Comparison of ENCODE assay signal across 18 cellular contexts in the genomic region with DNA sequence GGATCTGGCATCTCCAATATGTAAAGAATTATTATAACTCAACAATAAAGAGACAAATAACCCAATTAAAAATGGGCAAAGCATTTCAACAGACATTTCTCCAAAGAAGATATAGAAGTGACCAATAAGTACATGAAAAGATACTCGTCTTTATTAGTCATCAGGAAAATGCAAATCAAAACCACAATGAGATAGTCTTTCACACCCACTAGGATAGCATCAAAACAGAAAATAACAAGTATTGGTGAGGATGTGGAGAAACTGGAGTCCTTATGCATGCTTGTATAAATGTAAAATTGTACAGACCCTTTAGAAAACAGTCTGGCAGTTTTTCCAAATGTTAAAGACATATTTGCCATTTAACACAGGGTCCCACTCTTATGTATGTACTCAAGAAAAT. TPM values are rescaled to one million over a fixed set of nuclear protein-coding genes. Genes with fewer than 3 reads are reported as not detected.
A peak's percentile ranks its signal among the peaks of the same experiment; 100 is the strongest.
DNase-seq lines count a peak whose midpoint lies in the region; ATAC-seq lines count a peak whose summit lies in the region.
"Had no signal": no experiment of that assay in that cellular context is flagged by ENCODE, and none has a peak within 500 bp of the region (broad histone marks: within the 10 kb centered on the region; RNA-seq: fewer than 3 reads in every experiment).

No MANE protein-coding gene starts in this region.

- no peaks in the 10 kb centered on the region for H3K9me3 Mint-ChIP-seq in activated T-helper 1 cell treated with anti-CD3 and anti-CD28 coated beads, Interleukin-12 subunit alpha, Interleukin-12 subunit beta, Interleukin-2, Interleukin-4 antibody, amounts not matched to agents 30 ng/mL and 10 ng/mL and 1 ng/mL, durations not matched to agents 14 hours and 24 hours and 36 hours

- H3K4me3 Mint-ChIP-seq in activated T-helper 1 cell treated with anti-CD3 and anti-CD28 coated beads, Interleukin-12 subunit alpha, Interleukin-12 subunit beta, Interleukin-2, Interleukin-4 antibody, amounts not matched to agents 30 ng/mL and 10 ng/mL and 1 ng/mL, durations not matched to agents 14 hours and 24 hours and 36 hours: no peak overlapping the region
- H3K4me3 Mint-ChIP-seq: activated naive CD8-positive, alpha-beta T cell had no signal

- in situ Hi-C loops in HAP-1 (cut with MboI; ENCODE audit: low sequenced_read_pairs): no loop called here

- H3K36me3 ChIP-seq in HAP-1 (replicated peaks): no peaks in the 10 kb centered on the region
- H3K36me3 ChIP-seq: breast epithelium, gastroesophageal sphincter had no signal

- no peak for DNase-seq in activated T-helper 1 cell treated with anti-CD3 and anti-CD28 coated beads, Interleukin-12 subunit alpha, Interleukin-12 subunit beta, Interleukin-2, Interleukin-4 antibody, amounts not matched to agents 30 ng/mL and 10 ng/mL and 1 ng/mL, durations not matched to agents 14 hours and 24 hours and 36 hours (ENCODE audit: low spot score)
- DNase-seq in HAP-1 (ENCODE audit: low spot score in 2 of 2): no peak
- DNase-seq in medulla oblongata (ENCODE audit: extremely low spot score): no peak
- no peak for DNase-seq in AG08396 (ENCODE audit: low spot score)
- DNase-seq: COR-L47, dermis blood vessel endothelial cell, H7, NCI-H1092 treated with DMSO at 0.1 percent for 48 hours, NCI-H82 had no signal

- no peaks in the 10 kb centered on the region for H3K4me1 ChIP-seq in HAP-1
- H3K4me1 ChIP-seq: breast epithelium had no signal

- intact Hi-C loops in activated T-helper 1 cell treated with anti-CD3 and anti-CD28 coated beads, Interleukin-12 subunit alpha, Interleukin-12 subunit beta, Interleukin-2, Interleukin-4 antibody, amounts not matched to agents 30 ng/mL and 10 ng/mL and 1 ng/mL, durations not matched to agents 14 hours and 24 hours and 36 hours (cut with micrococcal nuclease): loop anchor here (1.0 to 5.0 kb wide), 5 partner anchors 13 to 260 kb away; a partner anchor contains a TSS

- H3K27me3 ChIP-seq in HAP-1 (ENCODE audit: low read depth): no peaks in the 10 kb centered on the region
- H3K27me3 ChIP-seq: breast epithelium, gastroesophageal sphincter had no signal

- peaks cover 10% of the 10 kb centered on the region for H3K36me3 Mint-ChIP-seq in activated T-helper 1 cell treated with anti-CD3 and anti-CD28 coated beads, Interleukin-12 subunit alpha, Interleukin-12 subunit beta, Interleukin-2, Interleukin-4 antibody, amounts not matched to agents 30 ng/mL and 10 ng/mL and 1 ng/mL, durations not matched to agents 14 hours and 24 hours and 36 hours (ENCODE audit: low read depth)

- no peak overlapping the region for H3K4me3 ChIP-seq in HAP-1
- H3K4me3 ChIP-seq: breast epithelium, gastroesophageal sphincter, SK-N-MC had no signal

- H3K9me3 ChIP-seq in HAP-1: no peaks in the 10 kb centered on the region
- H3K9me3 ChIP-seq: breast epithelium, gastroesophageal sphincter had no signal

- H3K27me3 Mint-ChIP-seq in activated T-helper 1 cell treated with anti-CD3 and anti-CD28 coated beads, Interleukin-12 subunit alpha, Interleukin-12 subunit beta, Interleukin-2, Interleukin-4 antibody, amounts not matched to agents 30 ng/mL and 10 ng/mL and 1 ng/mL, durations not matched to agents 14 hours and 24 hours and 36 hours (ENCODE audit: insufficient read depth): peaks cover 6% of the 10 kb centered on the region
- H3K27me3 Mint-ChIP-seq: activated naive CD8-positive, alpha-beta T cell had no signal

- peak; percentile 70 for ATAC-seq in GM18498 (IDR thresholded peaks at IDR 0.05; ENCODE audit: unreplicated experiment)
- ATAC-seq in GM18867 (IDR thresholded peaks at IDR 0.05; ENCODE audit: unreplicated experiment): peak; percentile 83
- peak; percentile 71 for ATAC-seq in HG02973 (IDR thresholded peaks at IDR 0.05; ENCODE audit: unreplicated experiment)
- no peak for ATAC-seq in GM21528 (IDR thresholded peaks at IDR 0.05; ENCODE audit: low FRiP score, unreplicated experiment)
- ATAC-seq: gastroesophageal sphincter, Panc1 had no signal

- peaks cover 56% of the 10 kb centered on the region for H3K4me1 Mint-ChIP-seq in activated T-helper 1 cell treated with anti-CD3 and anti-CD28 coated beads, Interleukin-12 subunit alpha, Interleukin-12 subunit beta, Interleukin-2, Interleukin-4 antibody, amounts not matched to agents 30 ng/mL and 10 ng/mL and 1 ng/mL, durations not matched to agents 14 hours and 24 hours and 36 hours (ENCODE audit: low read depth)

- peak overlapping the region; percentile 52 for H3K27ac Mint-ChIP-seq in activated T-helper 1 cell treated with anti-CD3 and anti-CD28 coated beads, Interleukin-12 subunit alpha, Interleukin-12 subunit beta, Interleukin-2, Interleukin-4 antibody, amounts not matched to agents 30 ng/mL and 10 ng/mL and 1 ng/mL, durations not matched to agents 14 hours and 24 hours and 36 hours

RNA-seq across cellular contexts. Expression of a gene that starts 39.1 kb away (rescaled TPM):
- total RNA-seq in activated T-helper 1 cell treated with anti-CD3 and anti-CD28 coated beads, Interleukin-12 subunit alpha, Interleukin-12 subunit beta, Interleukin-2, Interleukin-4 antibody, amounts not matched to agents 30 ng/mL and 10 ng/mL and 1 ng/mL, durations not matched to agents 14 hours and 24 hours and 36 hours: 2.2 and 2.5 TPM in 2 replicates

RNA-seq across cellular contexts. Expression of a gene that starts 39.1 kb away (rescaled TPM):
- total RNA-seq in activated T-helper 1 cell treated with anti-CD3 and anti-CD28 coated beads, Interleukin-12 subunit alpha, Interleukin-12 subunit beta, Interleukin-2, Interleukin-4 antibody, amounts not matched to agents 30 ng/mL and 10 ng/mL and 1 ng/mL, durations not matched to agents 14 hours and 24 hours and 36 hours: 19.4 and 20.0 TPM in 2 replicates
